ENCODE assay signal across 15 cellular contexts in genomic region chr11:60916669-60917206, GRCh38. TPM values are rescaled to one million over a fixed set of nuclear protein-coding genes. Genes with fewer than 3 reads are reported as not detected.
DNase-seq lines count a peak whose midpoint lies in the region; ATAC-seq and TF ChIP-seq lines count a peak whose summit lies in the region.
"Had no signal": no experiment of that assay in that cellular context is flagged by ENCODE, and none has a peak within 500 bp of the region (broad histone marks: within the 10 kb centered on the region; RNA-seq: fewer than 3 reads in every experiment).

No MANE protein-coding gene starts in this region.

- no peak for ATAC-seq in activated T-cell treated with anti-CD3 and anti-CD28 coated beads, Interleukin-2, amount 50 U/mL, for 72 hours (replicated peaks in 1 of 2)
- ATAC-seq in RWPE2 (ENCODE audit: low read depth) (no peak), GM21515 (IDR thresholded peaks at IDR 0.05; ENCODE audit: unreplicated experiment) (no peak)
- ATAC-seq in stimulated activated memory B cell treated with anti-CD40 and anti-IgM and Interleukin-4, amounts not matched to agents 10 μg/mL and 1 μg/mL and 100 μg/mL, for 72 hours = no peak

- H3K4me3 ChIP-seq in RWPE2 (ENCODE audit: severe bottlenecking) = no peak overlapping the region
- H3K4me3 ChIP-seq in iPS-20b (ENCODE audit: low read length) = no peak overlapping the region

- no peak overlapping the region for H3K27ac Mint-ChIP-seq in activated T-cell treated with anti-CD3 and anti-CD28 coated beads, Interleukin-2, amount 50 U/mL, for 24 hours
- no peak overlapping the region for H3K27ac Mint-ChIP-seq in activated T-cell treated with anti-CD3 and anti-CD28 coated beads, Interleukin-2, amount 50 U/mL, for 72 hours
- H3K27ac Mint-ChIP-seq in stimulated activated memory B cell treated with anti-CD40 and anti-IgM and Interleukin-4, amounts not matched to agents 10 μg/mL and 1 μg/mL and 100 μg/mL, for 72 hours = peak overlapping the region; percentile 95

- H3K27ac ChIP-seq in RWPE2 (ENCODE audit: poor library complexity, severe bottlenecking) (peak overlapping the region; percentile 65), iPS-20b (ENCODE audit: low read length) (no peak overlapping the region)
- H3K27ac ChIP-seq: brain microvascular endothelial cell, neutrophil had no signal

- H3K4me1 ChIP-seq in RWPE2 (ENCODE audit: insufficient read depth, poor library complexity, severe bottlenecking) (peaks cover 21% of the 10 kb centered on the region), iPS-20b (ENCODE audit: insufficient read depth, low read length) (peaks cover 20% of the 10 kb centered on the region)

- no peak for DNase-seq in activated T-cell treated with anti-CD3 and anti-CD28 coated beads, Interleukin-2, amount 50 U/mL, for 24 hours
- DNase-seq in activated T-cell treated with anti-CD3 and anti-CD28 coated beads, Interleukin-2, amount 50 U/mL, for 72 hours = no peak
- DNase-seq in RWPE2 (ENCODE audit: low spot score) (no peak), NCI-H146 treated with DMSO at 0.1 percent for 48 hours (lab: John Stamatoyannopoulos, UW; ENCODE audit: unreplicated experiment) (no peak), occipital lobe (lab: John Stamatoyannopoulos, UW) (no peak)
- DNase-seq: brain microvascular endothelial cell, endodermal cell, MV-4-11, NCI-H510A had no signal

- no peaks in the 10 kb centered on the region for H3K27me3 Mint-ChIP-seq in activated T-cell treated with anti-CD3 and anti-CD28 coated beads, Interleukin-2, amount 50 U/mL, for 24 hours
- no peaks in the 10 kb centered on the region for H3K27me3 Mint-ChIP-seq in activated T-cell treated with anti-CD3 and anti-CD28 coated beads, Interleukin-2, amount 50 U/mL, for 72 hours (ENCODE audit: low read depth)
- H3K27me3 Mint-ChIP-seq in stimulated activated memory B cell treated with anti-CD40 and anti-IgM and Interleukin-4, amounts not matched to agents 10 μg/mL and 1 μg/mL and 100 μg/mL, for 72 hours = no peaks in the 10 kb centered on the region

- H3K9ac ChIP-seq in iPS-20b (ENCODE audit: low read depth, low read length) = peak overlapping the region; percentile 20; the same call in 1 of the 2 replicates

- no peaks in the 10 kb centered on the region for H3K9me3 Mint-ChIP-seq in activated T-cell treated with anti-CD3 and anti-CD28 coated beads, Interleukin-2, amount 50 U/mL, for 24 hours
- H3K9me3 Mint-ChIP-seq in activated T-cell treated with anti-CD3 and anti-CD28 coated beads, Interleukin-2, amount 50 U/mL, for 72 hours = no peaks in the 10 kb centered on the region
- H3K9me3 Mint-ChIP-seq in stimulated activated memory B cell treated with anti-CD40 and anti-IgM and Interleukin-4, amounts not matched to agents 10 μg/mL and 1 μg/mL and 100 μg/mL, for 72 hours = no peaks in the 10 kb centered on the region
- H3K9me3 Mint-ChIP-seq: endodermal cell had no signal

- H3K36me3 Mint-ChIP-seq in activated T-cell treated with anti-CD3 and anti-CD28 coated beads, Interleukin-2, amount 50 U/mL, for 24 hours (ENCODE audit: low read depth) = peaks cover 68% of the 10 kb centered on the region
- H3K36me3 Mint-ChIP-seq in activated T-cell treated with anti-CD3 and anti-CD28 coated beads, Interleukin-2, amount 50 U/mL, for 72 hours (ENCODE audit: insufficient read depth in 2 of 2) = peaks cover 10 to 13% of the 10 kb centered on the region in 2 donors
- peaks cover 36% of the 10 kb centered on the region for H3K36me3 Mint-ChIP-seq in stimulated activated memory B cell treated with anti-CD40 and anti-IgM and Interleukin-4, amounts not matched to agents 10 μg/mL and 1 μg/mL and 100 μg/mL, for 72 hours

- H3K9me3 ChIP-seq in RWPE2 (ENCODE audit: severe bottlenecking) (no peaks in the 10 kb centered on the region), iPS-20b (ENCODE audit: insufficient read depth, low read depth, low read length) (no peaks in the 10 kb centered on the region)
- H3K9me3 ChIP-seq: neutrophil had no signal

- peaks cover 69% of the 10 kb centered on the region for H3K4me1 Mint-ChIP-seq in activated T-cell treated with anti-CD3 and anti-CD28 coated beads, Interleukin-2, amount 50 U/mL, for 24 hours (ENCODE audit: low read depth)
- peaks cover 66% of the 10 kb centered on the region for H3K4me1 Mint-ChIP-seq in activated T-cell treated with anti-CD3 and anti-CD28 coated beads, Interleukin-2, amount 50 U/mL, for 72 hours (ENCODE audit: low read depth)
- H3K4me1 Mint-ChIP-seq in stimulated activated memory B cell treated with anti-CD40 and anti-IgM and Interleukin-4, amounts not matched to agents 10 μg/mL and 1 μg/mL and 100 μg/mL, for 72 hours = peaks cover 70% of the 10 kb centered on the region

- H3K4me3 Mint-ChIP-seq in activated T-cell treated with anti-CD3 and anti-CD28 coated beads, Interleukin-2, amount 50 U/mL, for 24 hours = peak overlapping the region; percentile 18
- peak overlapping the region in 1 of 2 donors; percentile 52 for H3K4me3 Mint-ChIP-seq in activated T-cell treated with anti-CD3 and anti-CD28 coated beads, Interleukin-2, amount 50 U/mL, for 72 hours
- peak overlapping the region; percentile 23 for H3K4me3 Mint-ChIP-seq in stimulated activated memory B cell treated with anti-CD40 and anti-IgM and Interleukin-4, amounts not matched to agents 10 μg/mL and 1 μg/mL and 100 μg/mL, for 72 hours
- H3K4me3 Mint-ChIP-seq: endodermal cell had no signal

- H3K27me3 ChIP-seq in RWPE2 (ENCODE audit: insufficient read depth, poor library complexity, severe bottlenecking) (no peaks in the 10 kb centered on the region), iPS-20b (ENCODE audit: insufficient read depth, low read length) (peaks cover 13% of the 10 kb centered on the region)
- H3K27me3 ChIP-seq: brain microvascular endothelial cell had no signal

- H3K36me3 ChIP-seq in RWPE2 (ENCODE audit: low read depth) (peaks cover 28% of the 10 kb centered on the region), iPS-20b (ENCODE audit: insufficient read depth, low read depth, low read length) (peaks cover 26% of the 10 kb centered on the region)

- no peak for TF ChIP-seq CTCF in RWPE2 (IDR thresholded peaks at IDR 0.05; ENCODE audit: poor library complexity, severe bottlenecking)

RNA-seq across cellular contexts. Expression of gene TMEM109, which starts 2.8 kb away (rescaled TPM):
- total RNA-seq in activated T-cell treated with anti-CD3 and anti-CD28 coated beads, Interleukin-2, amount 50 U/mL, for 72 hours = 10 to 100 TPM; 61.9 to 66.3 TPM
- 8.3 TPM for total RNA-seq in occipital lobe

RNA-seq across cellular contexts. Expression of gene TMEM132A, which starts 7.5 kb away (rescaled TPM):
- 1 to 10 TPM; 2.4 to 3.5 TPM for total RNA-seq in activated T-cell treated with anti-CD3 and anti-CD28 coated beads, Interleukin-2, amount 50 U/mL, for 72 hours
- total RNA-seq in occipital lobe = 104 TPM

RNA-seq across cellular contexts. Expression of gene PRPF19, which starts 10.4 kb away (rescaled TPM):
- 100 to 1,000 TPM; 139 to 175 TPM for total RNA-seq in activated T-cell treated with anti-CD3 and anti-CD28 coated beads, Interleukin-2, amount 50 U/mL, for 72 hours
- total RNA-seq in occipital lobe = 42.3 TPM

RNA-seq across cellular contexts. Expression of gene SLC15A3, which starts 35.2 kb away (rescaled TPM):
- total RNA-seq in activated T-cell treated with anti-CD3 and anti-CD28 coated beads, Interleukin-2, amount 50 U/mL, for 72 hours = 1 to 10 TPM; 3.5 to 4.1 TPM
- total RNA-seq in occipital lobe = 5.8 TPM

RNA-seq across cellular contexts. Expression of gene ZP1, which starts 49.4 kb away (rescaled TPM):
- total RNA-seq in activated T-cell treated with anti-CD3 and anti-CD28 coated beads, Interleukin-2, amount 50 U/mL, for 72 hours = not detected
- total RNA-seq in occipital lobe = not detected
- total RNA-seq: Daoy, endodermal cell, urinary bladder had no signal

Comparison
In these comparisons a context has a peak if more than half of its experiments do, and no peak if none do; other contexts are left out.
1. RNA of gene TMEM132A, which starts 7.5 kb away (total RNA-seq): 104 TPM in occipital lobe (single experiment); 2.4 to 3.5 TPM in activated T-cell treated with anti-CD3 and anti-CD28 coated beads, Interleukin-2, amount 50 U/mL, for 72 hours; every median in the first group is over 10 times any median in the second.